Comparison of ENCODE assay signal across 31 cellular contexts in the genomic region with DNA sequence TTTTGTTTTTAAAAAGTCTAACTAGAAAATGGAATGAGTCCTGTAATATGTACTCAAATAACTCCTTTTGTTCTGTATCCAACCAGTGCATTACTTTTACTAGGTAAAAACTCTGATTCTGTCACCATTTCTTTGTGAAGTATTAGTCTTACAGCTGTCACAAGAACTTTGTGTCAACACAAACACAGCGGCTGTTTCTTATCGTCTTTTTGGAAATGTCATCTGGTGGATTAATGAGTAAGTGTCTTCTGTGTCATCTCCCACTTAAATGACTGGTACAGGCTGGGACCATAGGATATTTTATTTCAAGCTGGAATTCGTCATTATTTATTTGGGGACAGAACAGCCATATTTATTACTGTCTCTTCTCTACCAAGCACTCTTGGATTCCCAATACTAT.
"Had no signal": no experiment of that assay in that cellular context is flagged by ENCODE, and none has a peak within 500 bp of the region (broad histone marks: within the 10 kb centered on the region; RNA-seq: fewer than 3 reads in every experiment).

No MANE protein-coding gene starts in this region.

- H3K9me3 ChIP-seq: body of pancreas, esophagus muscularis mucosa, gastrocnemius medialis, heart right ventricle had no signal

- H3K27me3 ChIP-seq: body of pancreas, esophagus muscularis mucosa, gastrocnemius medialis, heart right ventricle had no signal

- H3K36me3 ChIP-seq: esophagus muscularis mucosa, gastrocnemius medialis, heart right ventricle, WERI-Rb-1 had no signal

- H3K4me1 ChIP-seq: body of pancreas, esophagus muscularis mucosa, foreskin keratinocyte, gastrocnemius medialis, heart right ventricle had no signal

- FAIRE-seq: colon had no signal

- DNase-seq: activated B cell treated with CpG ODN at 0.5 μM for 24 hours; activated CD4-positive, alpha-beta memory T cell treated with anti-CD3 and anti-CD28 coated beads, Interleukin-2, amount 10 ng/mL, durations not matched to agents 7 days and 5 days; activated CD4-positive, alpha-beta T cell treated with anti-CD3 and anti-CD28 coated beads for 48 hours; activated CD4-positive, alpha-beta T cell treated with anti-CD3 and anti-CD28 coated beads, Interleukin-2, amount 50 U/mL, for 4 hours; activated CD8-positive, alpha-beta memory T cell treated with anti-CD3 and anti-CD28 coated beads, Interleukin-2, amount 50 U/mL, for 48 hours; activated effector memory CD4-positive, alpha-beta T cell treated with Interleukin-2 at 50 U/mL for 16 hours; activated gamma-delta T cell treated with Interleukin-2 at 50 U/mL for 16 hours; activated naive CD4-positive, alpha-beta T cell treated with anti-CD3 and anti-CD28 coated beads, Interleukin-2, amount 50 U/mL, for 16 hours; activated naive CD4-positive, alpha-beta T cell treated with Interleukin-2 at 50 U/mL for 16 hours; activated T-cell treated with anti-CD3 and anti-CD28 coated beads for 4 hours; activated T-cell treated with anti-CD3 and anti-CD28 coated beads, Interleukin-2, amount 50 U/mL, for 4 hours; amygdala; aorta; body of pancreas; caudate nucleus; cortex of kidney; dermis blood vessel endothelial cell; effector CD4-positive, alpha-beta T cell; effector memory CD8-positive, alpha-beta T cell; erythroblast; foreskin keratinocyte; gastrocnemius medialis; heart right ventricle; T-helper 1 cell; T-helper 17 cell; T1000; WERI-Rb-1 had no signal

- H3K27ac ChIP-seq: body of pancreas, esophagus muscularis mucosa, foreskin keratinocyte, gastrocnemius medialis, heart right ventricle, WERI-Rb-1 had no signal

- H3K4me3 ChIP-seq: body of pancreas, esophagus muscularis mucosa, gastrocnemius medialis, heart right ventricle had no signal

- ATAC-seq: activated CD4-positive, CD25-positive, alpha-beta regulatory T cell treated with anti-CD3 and anti-CD28 coated beads, Interleukin-2, amount 50 U/mL, for 24 hours; activated T-cell treated with anti-CD3 and anti-CD28 coated beads, Interleukin-2, amount 50 U/mL, for 4 hours; activated T-helper 17 cell treated with anti-CD3 and anti-CD28 coated beads, Interleukin-2, amount 50 U/mL, for 72 hours; body of pancreas; effector memory CD8-positive, alpha-beta T cell; foreskin keratinocyte; gastrocnemius medialis; T-helper 17 cell had no signal
